26 cellular contexts compared by ENCODE assay signal in genomic region chr2:98874186-98874689, GRCh38.
"Had no signal": no experiment of that assay in that cellular context is flagged by ENCODE, and none has a peak within 500 bp of the region (broad histone marks: within the 10 kb centered on the region; RNA-seq: fewer than 3 reads in every experiment).

No MANE protein-coding gene starts in this region.

- H3K27ac Mint-ChIP-seq: endodermal cell, mesothelial cell of epicardium had no signal

- DNase-seq: dermis blood vessel endothelial cell; effector CD4-positive, alpha-beta T cell; effector memory CD4-positive, alpha-beta T cell; endodermal cell; erythroblast; esophagus squamous epithelium; foreskin fibroblast; foreskin melanocyte; gastrocnemius medialis; glutamatergic neuron; heart right ventricle; hippocampal formation; left cardiac atrium; left lung; left ventricle myocardium superior; lower lobe of right lung; mesenchymal stem cell; mucosa of descending colon had no signal

- H3K4me3 ChIP-seq: coronary artery, dorsolateral prefrontal cortex, esophagus squamous epithelium, gastrocnemius medialis, heart right ventricle, left lung, lower lobe of right lung, mucosa of descending colon had no signal

- H3K4me1 Mint-ChIP-seq: endodermal cell had no signal

- H3K9me3 ChIP-seq: esophagus squamous epithelium, gastrocnemius medialis, heart right ventricle, left lung, lower lobe of right lung, mucosa of descending colon had no signal

- H3K36me3 Mint-ChIP-seq: mesothelial cell of epicardium had no signal

- H3K36me3 ChIP-seq: esophagus squamous epithelium, gastrocnemius medialis, heart right ventricle, left lung, lower lobe of right lung had no signal

- ATAC-seq: gastrocnemius medialis, heart right ventricle, left cardiac atrium, left lung, left ventricle myocardium superior, lower lobe of right lung, mucosa of descending colon had no signal

- H3K4me3 Mint-ChIP-seq: endodermal cell, mesothelial cell of epicardium had no signal

- H3K9me3 Mint-ChIP-seq: endodermal cell, mesothelial cell of epicardium had no signal

- H3K27me3 ChIP-seq: dorsolateral prefrontal cortex, esophagus squamous epithelium, gastrocnemius medialis, left lung had no signal

- H3K4me1 ChIP-seq: heart right ventricle, left lung, lower lobe of right lung had no signal

- FAIRE-seq: colon, endometrium, islet of Langerhans, keratinocyte had no signal

- H3K27ac ChIP-seq: coronary artery, epithelial cell of prostate, esophagus squamous epithelium, gastrocnemius medialis, heart right ventricle, left lung, lower lobe of right lung had no signal
